ENCODE assay signal across 10 cellular contexts in genomic region chr1:158931055-158931737, GRCh38. TPM values are rescaled to one million over a fixed set of nuclear protein-coding genes. Genes with fewer than 3 reads are reported as not detected.
DNase-seq lines count a peak whose midpoint lies in the region; ATAC-seq and TF ChIP-seq lines count a peak whose summit lies in the region.
"Had no signal": no experiment of that assay in that cellular context is flagged by ENCODE, and none has a peak within 500 bp of the region (broad histone marks: within the 10 kb centered on the region; RNA-seq: fewer than 3 reads in every experiment).

Gene PYHIN1 (plus strand): TSS chr1:158931552. CDS start chr1:158936911, 5,359 bp downstream.

- intact Hi-C loops in CD4-positive, alpha-beta memory T cell (cut with micrococcal nuclease): loop anchor here (2.0 to 5.0 kb wide), 3 partner anchors 49 to 146 kb away; partner anchors contain the start of genes AIM2 and IFI16
- intact Hi-C loops in heart right ventricle (cut with DNase I): no loop called here

- CTCF ChIA-PET in CD4-positive, alpha-beta memory T cell (lab: Charles Lee; ENCODE audit: partially characterized antibody): interaction anchor here (1.6 kb wide), 1 partner anchor 140 kb away, joined by 4 read pairs; no protein-coding TSS in a partner anchor

- TF ChIP-seq CTCF in heart right ventricle (IDR thresholded peaks at IDR 0.05): no peak

- no peaks in the 10 kb centered on the region for H3K27me3 ChIP-seq in CD4-positive, alpha-beta memory T cell (ENCODE audit: insufficient read depth, low read length)
- H3K27me3 ChIP-seq in mononuclear cell (ENCODE audit: insufficient read depth, low read length) (no peaks in the 10 kb centered on the region), heart right ventricle (no peaks in the 10 kb centered on the region)

- no peaks in the 10 kb centered on the region for H3K27me3 Mint-ChIP-seq in CD4-positive, alpha-beta memory T cell

- H3K27ac ChIP-seq in CD4-positive, alpha-beta memory T cell (ENCODE audit: low read depth, low read length): peak within 1 kb of the TSS; percentile 62
- H3K27ac ChIP-seq in heart right ventricle: peak within 1 kb of the TSS in 1 of 10 donors; percentile 76

- H3K4me3 ChIP-seq in CD4-positive, alpha-beta memory T cell (ENCODE audit: low read length in 2 of 2): peak within 1 kb of the TSS; percentile 50 to 67
- H3K4me3 ChIP-seq in Jurkat, Clone E6-1 (ENCODE audit: low read length): peak within 1 kb of the TSS; percentile 28
- H3K4me3 ChIP-seq in mononuclear cell (ENCODE audit: low read length) (peak within 1 kb of the TSS; percentile 41), heart right ventricle (peak within 1 kb of the TSS in 2 of 10 donors; percentile 8 to 50)

- H3K36me3 ChIP-seq in CD4-positive, alpha-beta memory T cell (ENCODE audit: insufficient read depth, low read length): no peaks in the 10 kb centered on the region
- no peaks in the 10 kb centered on the region for H3K36me3 ChIP-seq in heart right ventricle

- DNase-seq in CD4-positive, alpha-beta memory T cell: peak; percentile 52 to 67 (median 57)
- DNase-seq in Jurkat, Clone E6-1 (ENCODE audit: low read depth, low spot score): peak; percentile 51
- peak; percentile 18 for DNase-seq in activated CD4-positive, alpha-beta T cell treated with anti-CD3 and anti-CD28 coated beads, Interleukin-2, amount 50 U/mL, for 1 hour
- DNase-seq in retina: no peak
- DNase-seq in amniotic stem cell (lab: John Stamatoyannopoulos, UW): no peak
- no peak for DNase-seq in heart right ventricle
- DNase-seq: NCI-H510A had no signal

- 64 to 65% methylated on average over 3 of the region's 3 CpGs for WGBS in heart right ventricle, 2 donors

- ATAC-seq in GM19324 (IDR thresholded peaks at IDR 0.05; ENCODE audit: low FRiP score, unreplicated experiment) (no peak), heart right ventricle (no peak)

- peaks cover 40% of the 10 kb centered on the region for H3K4me1 ChIP-seq in CD4-positive, alpha-beta memory T cell (ENCODE audit: insufficient read depth, low read length)
- H3K4me1 ChIP-seq in mononuclear cell (ENCODE audit: insufficient read depth, low read length): peaks cover 9% of the 10 kb centered on the region
- H3K4me1 ChIP-seq in heart right ventricle: no peaks in the 10 kb centered on the region

- H3K4me3 Mint-ChIP-seq in CD4-positive, alpha-beta memory T cell: peak within 1 kb of the TSS; percentile 97 to 100 (median 99)

- peaks cover 31 to 52% (median 37%) of the 10 kb centered on the region in 4 donors for H3K4me1 Mint-ChIP-seq in CD4-positive, alpha-beta memory T cell

- H3K27ac Mint-ChIP-seq in CD4-positive, alpha-beta memory T cell: peak within 1 kb of the TSS; percentile 83 to 98 (median 96)

- peaks cover 20 to 25% of the 10 kb centered on the region in 2 donors for H3K36me3 Mint-ChIP-seq in CD4-positive, alpha-beta memory T cell

- POLR2A ChIA-PET in CD4-positive, alpha-beta memory T cell (lab: Charles Lee; ENCODE audit: partially characterized antibody): interaction anchor here (0.6 to 2.9 kb wide), 14 partner anchors 9 to 146 kb away, joined by 3 to 29 read pairs (median 4); partner anchors contain the start of genes AIM2 and IFI16

- H3K9me3 ChIP-seq in CD4-positive, alpha-beta memory T cell (ENCODE audit: control insufficient read depth in 1 of 2, low read length in 2 of 2): no peaks in the 10 kb centered on the region
- H3K9me3 ChIP-seq in mononuclear cell (ENCODE audit: low read depth, low read length) (no peaks in the 10 kb centered on the region), heart right ventricle (peaks cover 0 to 17% (median 11%) of the 10 kb centered on the region in 11 donors)

- peaks cover 0 to 14% (median 6%) of the 10 kb centered on the region in 8 donors for H3K9me3 Mint-ChIP-seq in CD4-positive, alpha-beta memory T cell

RNA-seq across cellular contexts. Expression of gene PYHIN1, which starts in this region (rescaled TPM):
- 10 to 100 TPM; 83.6 to 93.8 TPM for total RNA-seq in CD4-positive, alpha-beta memory T cell
- polyA plus RNA-seq in CD4-positive, alpha-beta memory T cell: 10 to 100 TPM; 41.9 to 58.0 TPM
- not detected for polyA plus RNA-seq in Jurkat, Clone E6-1 (2012; ENCODE audit: insufficient read depth, insufficient read length)
- 35.6 TPM for total RNA-seq in mononuclear cell
- total RNA-seq in heart right ventricle: 1 to 10 TPM in 1 of 10 donors, under 1 TPM in 3, not detected in 6; 0.22 to 3.1 (median 0.56) TPM
- polyA plus RNA-seq in heart right ventricle: under 1 TPM in 1 of 2 donors, not detected in 1; 0.07 TPM
- total RNA-seq: myocyte had no signal

Comparison
In these comparisons a context has a peak if more than half of its experiments do, and no peak if none do; other contexts are left out.
1. RNA of gene PYHIN1 (polyA plus RNA-seq): 41.9 to 58.0 TPM in CD4-positive, alpha-beta memory T cell; 0.07 TPM in heart right ventricle; every median in the first group is over 10 times any median in the second.
2. DNase-seq: peak in CD4-positive, alpha-beta memory T cell (5 of 5), Jurkat, Clone E6-1 (single experiment) and activated CD4-positive, alpha-beta T cell treated with anti-CD3 and anti-CD28 coated beads, Interleukin-2, amount 50 U/mL, for 1 hour (single experiment); none in retina (single experiment), amniotic stem cell (single experiment) and heart right ventricle (0 of 2).